In the genomic region with DNA sequence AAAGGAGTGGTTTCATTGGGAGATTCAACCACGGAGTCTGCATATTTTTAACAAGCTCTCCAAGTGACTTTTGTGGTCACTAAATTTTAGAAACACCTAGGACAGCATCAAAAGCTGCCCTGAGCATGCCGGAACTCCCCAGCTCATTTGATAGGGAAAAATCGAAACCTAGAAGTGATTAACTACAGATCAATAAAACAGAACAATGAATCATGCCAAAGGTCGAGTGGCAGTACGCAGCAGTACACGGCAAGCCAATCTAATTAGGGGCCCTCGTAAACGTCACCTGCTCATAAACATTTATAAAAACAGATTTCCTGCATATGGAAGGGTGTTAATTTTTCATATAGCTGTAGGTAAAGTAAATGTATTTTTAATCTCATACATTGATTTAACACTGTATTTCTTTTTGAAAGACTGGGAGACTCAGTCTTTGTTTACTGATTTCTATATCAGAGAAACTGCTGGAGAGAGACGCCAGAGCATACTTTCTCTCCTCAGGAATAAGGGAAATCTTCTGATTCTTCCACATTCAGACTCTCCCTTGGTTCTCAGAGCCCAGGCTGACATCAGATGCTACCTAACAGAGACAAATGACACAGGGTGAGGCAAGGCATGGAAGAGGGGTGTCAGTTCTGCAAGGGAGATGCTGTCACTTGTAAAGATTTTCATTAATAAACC, we compare ENCODE assay signal across 27 cellular contexts.
"Had no signal": no experiment of that assay in that cellular context is flagged by ENCODE, and none has a peak within 500 bp of the region (broad histone marks: within the 10 kb centered on the region; RNA-seq: fewer than 3 reads in every experiment).

No MANE protein-coding gene starts in this region.

- DNase-seq: activated CD4-positive, alpha-beta T cell treated with anti-CD3 and anti-CD28 coated beads for 36 hours; activated CD8-positive, alpha-beta T cell treated with anti-CD3 and anti-CD28 coated beads, Interleukin-2, amount 10 ng/mL, durations not matched to agents 7 days and 5 days; activated effector memory CD4-positive, alpha-beta T cell treated with Interleukin-2 at 50 U/mL for 16 hours; activated naive CD4-positive, alpha-beta T cell; activated T-cell treated with anti-CD3 and anti-CD28 coated beads, Interleukin-2, amount 50 U/mL, for 24 hours; aorta; central memory CD4-positive, alpha-beta T cell; MG63; MV-4-11; NCI-H1092 treated with DMSO at 0.1 percent for 48 hours; NCI-H1417 treated with DMSO at 0.1 percent for 48 hours; NCI-H1694; NCI-H2029; NCI-H345; NCI-H510A; NCI-H526 treated with DMSO at 0.1 percent for 48 hours; NK-92 treated with Interleukin-12 subunit alpha and Interleukin-12 subunit beta, amount 100 ng/mL, for 24 hours; OCI-M1; RPMI8226; T-helper 1 cell had no signal

- H3K27ac Mint-ChIP-seq: activated CD4-positive, alpha-beta T cell treated with anti-CD3 and anti-CD28 coated beads for 36 hours; activated CD8-positive, alpha-beta T cell treated with anti-CD3 and anti-CD28 coated beads, Interleukin-2, amount 10 ng/mL, durations not matched to agents 7 days and 5 days; activated naive CD4-positive, alpha-beta T cell treated with anti-CD3 and anti-CD28 coated beads, Interleukin-2, amount 50 U/mL, for 24 hours; activated T-cell treated with anti-CD3 and anti-CD28 coated beads, Interleukin-2, amount 50 U/mL, for 24 hours had no signal

- H3K4me3 Mint-ChIP-seq: activated CD4-positive, alpha-beta T cell treated with anti-CD3 and anti-CD28 coated beads for 36 hours; activated CD8-positive, alpha-beta T cell treated with anti-CD3 and anti-CD28 coated beads, Interleukin-2, amount 10 ng/mL, durations not matched to agents 7 days and 5 days; activated naive CD4-positive, alpha-beta T cell treated with anti-CD3 and anti-CD28 coated beads, Interleukin-2, amount 50 U/mL, for 24 hours; activated T-cell treated with anti-CD3 and anti-CD28 coated beads, Interleukin-2, amount 50 U/mL, for 24 hours; activated T-helper 1 cell treated with anti-CD3 and anti-CD28 coated beads, Interleukin-12 subunit alpha, Interleukin-12 subunit beta, Interleukin-2, Interleukin-4 antibody, amounts not matched to agents 30 ng/mL and 10 ng/mL and 1 ng/mL, durations not matched to agents 14 hours and 24 hours and 36 hours had no signal

- H3K36me3 Mint-ChIP-seq: activated naive CD4-positive, alpha-beta T cell treated with anti-CD3 and anti-CD28 coated beads, Interleukin-2, amount 50 U/mL, for 24 hours had no signal

- H3K4me2 ChIP-seq: KMS-11 had no signal

- H3K27me3 ChIP-seq: MG63 had no signal

- H3K27ac ChIP-seq: KMS-11, SK-N-MC, VCaP had no signal

- H3K9ac ChIP-seq: KMS-11 had no signal

- H3K4me3 ChIP-seq: MG63, SK-N-MC had no signal

- H3K9me3 Mint-ChIP-seq: activated naive CD4-positive, alpha-beta T cell treated with anti-CD3 and anti-CD28 coated beads, Interleukin-2, amount 50 U/mL, for 24 hours; activated T-helper 1 cell treated with anti-CD3 and anti-CD28 coated beads, Interleukin-12 subunit alpha, Interleukin-12 subunit beta, Interleukin-2, Interleukin-4 antibody, amounts not matched to agents 30 ng/mL and 10 ng/mL and 1 ng/mL, durations not matched to agents 14 hours and 24 hours and 36 hours had no signal

- H3K27me3 Mint-ChIP-seq: activated T-cell treated with anti-CD3 and anti-CD28 coated beads, Interleukin-2, amount 50 U/mL, for 24 hours had no signal

- ATAC-seq: activated CD4-positive, alpha-beta T cell treated with anti-CD3 and anti-CD28 coated beads for 36 hours; activated CD8-positive, alpha-beta T cell treated with anti-CD3 and anti-CD28 coated beads, Interleukin-2, amount 10 ng/mL, durations not matched to agents 7 days and 5 days; Panc1; Right ventricle myocardium inferior had no signal

- H3K4me1 Mint-ChIP-seq: activated CD4-positive, alpha-beta T cell treated with anti-CD3 and anti-CD28 coated beads for 36 hours; activated naive CD4-positive, alpha-beta T cell treated with anti-CD3 and anti-CD28 coated beads, Interleukin-2, amount 50 U/mL, for 24 hours had no signal

- H3K36me3 ChIP-seq: MG63 had no signal

- H3K9me3 ChIP-seq: MG63 had no signal
